In the genomic region with DNA sequence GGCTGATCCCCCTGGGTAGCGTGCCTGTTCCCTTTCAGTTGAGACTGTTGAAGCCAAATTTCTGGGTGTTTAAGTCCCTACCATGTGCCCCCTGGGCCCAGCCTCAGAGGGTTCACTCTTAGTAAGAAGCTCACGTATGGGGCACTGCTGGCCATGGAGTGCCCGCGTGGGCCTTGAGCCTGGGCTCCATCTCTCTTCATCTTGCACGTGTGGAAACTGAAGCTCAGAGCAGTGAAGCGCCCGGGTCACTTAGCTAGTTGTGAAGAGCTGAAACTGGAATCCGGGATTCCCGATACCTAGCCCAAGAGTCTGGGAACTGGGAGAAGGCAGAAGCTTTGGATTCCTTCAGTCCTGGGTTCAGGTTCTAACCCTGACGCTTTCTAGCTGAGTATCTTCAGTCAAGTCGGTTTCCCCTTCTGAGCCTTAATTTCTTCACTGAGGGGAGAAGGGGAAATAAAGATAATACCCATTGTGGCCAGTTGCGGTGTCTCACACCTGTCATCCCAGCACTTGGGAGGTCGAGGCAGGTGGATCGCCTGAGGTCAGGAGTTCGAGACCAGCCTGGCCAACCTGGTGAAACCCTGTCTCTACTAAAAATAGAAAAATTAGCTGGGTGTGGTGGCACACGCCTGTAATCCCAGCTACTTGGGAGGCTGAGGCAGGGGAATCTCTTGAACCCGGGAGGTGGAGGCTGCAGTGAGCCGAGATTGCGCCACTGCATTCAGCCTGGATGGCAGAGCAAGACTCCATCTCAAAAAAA, we compare ENCODE assay signal across 15 cellular contexts.
DNase-seq lines count a peak whose midpoint lies in the region; ATAC-seq, FAIRE-seq and TF ChIP-seq lines count a peak whose summit lies in the region.
"Had no signal": no experiment of that assay in that cellular context is flagged by ENCODE, and none has a peak within 500 bp of the region (broad histone marks: within the 10 kb centered on the region; RNA-seq: fewer than 3 reads in every experiment).

No MANE protein-coding gene starts in this region.

- peaks cover 14% of the 10 kb centered on the region for H3K4me1 Mint-ChIP-seq in stimulated activated naive CD8-positive, alpha-beta T cell treated with anti-CD3 and anti-CD28 coated beads, Interleukin-15, amount 100 ng/mL, for 72 hours

- no peak overlapping the region for H3K4me3 Mint-ChIP-seq in stimulated activated naive CD8-positive, alpha-beta T cell treated with anti-CD3 and anti-CD28 coated beads, Interleukin-15, amount 100 ng/mL, for 72 hours
- H3K4me3 Mint-ChIP-seq: effector memory CD8-positive, alpha-beta T cell; naive B cell had no signal

- TF ChIP-seq CTCF in A549 (IDR thresholded peaks at IDR 0.05), result no peak
- TF ChIP-seq CTCF in colonic mucosa (IDR thresholded peaks at IDR 0.05), result no peak
- TF ChIP-seq CTCF in osteoblast (IDR thresholded peaks at IDR 0.05; ENCODE audit: extremely low read depth, low read depth, low read length), result no peak

- no peaks in the 10 kb centered on the region for H3K27me3 ChIP-seq in colonic mucosa
- H3K27me3 ChIP-seq in osteoblast (ENCODE audit: insufficient read depth, low read length), result no peaks in the 10 kb centered on the region

- peaks cover 87% of the 10 kb centered on the region for H3K4me1 ChIP-seq in A549
- H3K4me1 ChIP-seq in colonic mucosa, result no peaks in the 10 kb centered on the region
- peaks cover 27% of the 10 kb centered on the region for H3K4me1 ChIP-seq in osteoblast (ENCODE audit: insufficient read depth, low read length)

- no peak for TF ChIP-seq EP300 in A549 (IDR thresholded peaks at IDR 0.05)
- TF ChIP-seq EP300 in Ishikawa (IDR thresholded peaks at IDR 0.05; ENCODE audit: borderline replicate concordance), result no peak

- POLR2A ChIA-PET in A549 (lab: Yijun Ruan, JAX), result interaction anchor here (0.7 to 1.0 kb wide), 2 partner anchors 45 to 92 kb away, joined by 3 to 5 read pairs; no protein-coding TSS in a partner anchor

- ATAC-seq in A549, result no peak
- no peak for ATAC-seq in stimulated activated naive CD8-positive, alpha-beta T cell treated with anti-CD3 and anti-CD28 coated beads, Interleukin-15, amount 100 ng/mL, for 72 hours
- ATAC-seq: effector memory CD8-positive, alpha-beta T cell had no signal

- H4K20me1 ChIP-seq in osteoblast (ENCODE audit: insufficient read depth, low read length), result no peaks in the 10 kb centered on the region

- no peak for FAIRE-seq in A549 (lab: Jason Lieb, UNC)

- H3K27ac Mint-ChIP-seq in stimulated activated naive CD8-positive, alpha-beta T cell treated with anti-CD3 and anti-CD28 coated beads, Interleukin-15, amount 100 ng/mL, for 72 hours, result no peak overlapping the region
- H3K27ac Mint-ChIP-seq: naive B cell had no signal

- no peak for TF ChIP-seq RAD21 in A549 (conservative IDR thresholded peaks at IDR 0.05 in 1 of 2, IDR thresholded peaks at IDR 0.05 in 1 of 2)
- TF ChIP-seq RAD21 in Ishikawa (IDR thresholded peaks at IDR 0.05; ENCODE audit: low read depth), result no peak

- no peaks in the 10 kb centered on the region for H3K36me3 ChIP-seq in colonic mucosa
- H3K36me3 ChIP-seq in osteoblast (ENCODE audit: insufficient read depth, low read length), result no peaks in the 10 kb centered on the region

- 66% methylated on average over 19 of the region's 19 CpGs for WGBS in A549 (ENCODE audit: missing lambda C conversion rate)

- intact Hi-C loops in colonic mucosa (cut with DNase I), result no loop called here

- H3K9me3 Mint-ChIP-seq in stimulated activated naive CD8-positive, alpha-beta T cell treated with anti-CD3 and anti-CD28 coated beads, Interleukin-15, amount 100 ng/mL, for 72 hours, result no peaks in the 10 kb centered on the region
- H3K9me3 Mint-ChIP-seq: effector memory CD8-positive, alpha-beta T cell; naive B cell had no signal

- H3K79me2 ChIP-seq in osteoblast (ENCODE audit: insufficient read depth, low read length), result peaks cover 5% of the 10 kb centered on the region

- H2AFZ ChIP-seq in osteoblast (ENCODE audit: low read length), result no peak overlapping the region

- no peak overlapping the region for H3K4me3 ChIP-seq in A549
- no peak overlapping the region for H3K4me3 ChIP-seq in colonic mucosa
- no peak overlapping the region for H3K4me3 ChIP-seq in osteoblast (ENCODE audit: insufficient read depth, low read length)

- no peaks in the 10 kb centered on the region for H3K9me3 ChIP-seq in A549
- no peaks in the 10 kb centered on the region for H3K9me3 ChIP-seq in colonic mucosa
- H3K9me3 ChIP-seq in osteoblast (ENCODE audit: low read depth, low read length), result no peaks in the 10 kb centered on the region

- CTCF ChIA-PET in A549 (lab: Yijun Ruan, JAX), result interaction anchor here (0.9 to 8.9 kb wide), 7 partner anchors 9 to 110 kb away, joined by 3 to 60 read pairs (median 9); no protein-coding TSS in a partner anchor

- no peak overlapping the region for H3K9ac ChIP-seq in colonic mucosa (ENCODE audit: low read depth in 2 of 2, low read length in 2 of 2)

- peaks cover 17% of the 10 kb centered on the region for H3K27me3 Mint-ChIP-seq in stimulated activated naive CD8-positive, alpha-beta T cell treated with anti-CD3 and anti-CD28 coated beads, Interleukin-15, amount 100 ng/mL, for 72 hours
- H3K27me3 Mint-ChIP-seq: effector memory CD8-positive, alpha-beta T cell had no signal

- H3K4me2 ChIP-seq in A549 (peak overlapping the region; percentile 39), osteoblast (ENCODE audit: insufficient read depth, low read length) (no peak overlapping the region)

- H3K27ac ChIP-seq in A549 (peak overlapping the region; percentile 83 to 91), colonic mucosa (peak overlapping the region; percentile 84), osteoblast (ENCODE audit: low read depth, low read length) (no peak overlapping the region)

- DNase-seq in A549 (ENCODE audit: low read depth in 1 of 2, low spot score in 1 of 2), result no peak
- DNase-seq in colonic mucosa, result no peak
- DNase-seq in osteoblast (ENCODE audit: insufficient read length, low spot score, missing footprints), result peak; percentile 42
- DNase-seq in stimulated activated naive CD8-positive, alpha-beta T cell treated with anti-CD3 and anti-CD28 coated beads, Interleukin-15, amount 100 ng/mL, for 72 hours, result no peak
- DNase-seq in amniotic stem cell (lab: John Stamatoyannopoulos, UW), result no peak
- DNase-seq in dedifferentiated amniotic fluid mesenchymal stem cell (ENCODE audit: extremely low spot score), result no peak
- no peak for DNase-seq in HuH-7.5 (ENCODE audit: low spot score)
- DNase-seq: activated CD4-positive, alpha-beta T cell treated with anti-CD3 and anti-CD28 coated beads for 48 hours; activated T-cell treated with anti-CD3 and anti-CD28 coated beads, Interleukin-2, amount 50 U/mL, for 1 hour; effector memory CD8-positive, alpha-beta T cell; left ventricle myocardium superior; MM.1S; naive B cell; NCI-H1930 had no signal

- TF ChIP-seq POLR2A in A549 (IDR thresholded peaks at IDR 0.05; ENCODE audit: low read length), result no peak

TF ChIP-seq in A549, 52 proteins besides CTCF, POLR2A, EP300 and RAD21 (continues in another document):
- TF ChIP-seq POLR2AphosphoS2 (conservative IDR thresholded peaks at IDR 0.05; ENCODE audit: low read length) (no peak), PHF8 (IDR thresholded peaks at IDR 0.05; ENCODE audit: borderline replicate concordance, low read depth) (no peak), EHMT2 (IDR thresholded peaks at IDR 0.05; ENCODE audit: low read depth) (no peak), GATA3 (IDR thresholded peaks at IDR 0.05; ENCODE audit: borderline replicate concordance) (no peak), MAZ (IDR thresholded peaks at IDR 0.05; ENCODE audit: borderline replicate concordance, low read depth, low read length) (no peak)
- TF ChIP-seq, protein P1, sequence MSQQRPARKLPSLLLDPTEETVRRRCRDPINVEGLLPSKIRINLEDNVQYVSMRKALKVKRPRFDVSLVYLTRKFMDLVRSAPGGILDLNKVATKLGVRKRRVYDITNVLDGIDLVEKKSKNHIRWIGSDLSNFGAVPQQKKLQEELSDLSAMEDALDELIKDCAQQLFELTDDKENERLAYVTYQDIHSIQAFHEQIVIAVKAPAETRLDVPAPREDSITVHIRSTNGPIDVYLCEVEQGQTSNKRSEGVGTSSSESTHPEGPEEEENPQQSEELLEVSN (IDR thresholded peaks at IDR 0.05; ENCODE audit: borderline replicate concordance, low read depth), result no peak
- TF ChIP-seq, protein P2, sequence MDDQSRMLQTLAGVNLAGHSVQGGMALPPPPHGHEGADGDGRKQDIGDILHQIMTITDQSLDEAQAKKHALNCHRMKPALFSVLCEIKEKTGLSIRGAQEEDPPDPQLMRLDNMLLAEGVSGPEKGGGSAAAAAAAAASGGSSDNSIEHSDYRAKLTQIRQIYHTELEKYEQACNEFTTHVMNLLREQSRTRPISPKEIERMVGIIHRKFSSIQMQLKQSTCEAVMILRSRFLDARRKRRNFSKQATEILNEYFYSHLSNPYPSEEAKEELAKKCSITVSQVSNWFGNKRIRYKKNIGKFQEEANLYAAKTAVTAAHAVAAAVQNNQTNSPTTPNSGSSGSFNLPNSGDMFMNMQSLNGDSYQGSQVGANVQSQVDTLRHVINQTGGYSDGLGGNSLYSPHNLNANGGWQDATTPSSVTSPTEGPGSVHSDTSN (IDR thresholded peaks at IDR 0.05), result no peak

TF ChIP-seq in Ishikawa, 13 proteins besides CTCF, POLR2A, EP300 and RAD21:
- TF ChIP-seq, protein P3, sequence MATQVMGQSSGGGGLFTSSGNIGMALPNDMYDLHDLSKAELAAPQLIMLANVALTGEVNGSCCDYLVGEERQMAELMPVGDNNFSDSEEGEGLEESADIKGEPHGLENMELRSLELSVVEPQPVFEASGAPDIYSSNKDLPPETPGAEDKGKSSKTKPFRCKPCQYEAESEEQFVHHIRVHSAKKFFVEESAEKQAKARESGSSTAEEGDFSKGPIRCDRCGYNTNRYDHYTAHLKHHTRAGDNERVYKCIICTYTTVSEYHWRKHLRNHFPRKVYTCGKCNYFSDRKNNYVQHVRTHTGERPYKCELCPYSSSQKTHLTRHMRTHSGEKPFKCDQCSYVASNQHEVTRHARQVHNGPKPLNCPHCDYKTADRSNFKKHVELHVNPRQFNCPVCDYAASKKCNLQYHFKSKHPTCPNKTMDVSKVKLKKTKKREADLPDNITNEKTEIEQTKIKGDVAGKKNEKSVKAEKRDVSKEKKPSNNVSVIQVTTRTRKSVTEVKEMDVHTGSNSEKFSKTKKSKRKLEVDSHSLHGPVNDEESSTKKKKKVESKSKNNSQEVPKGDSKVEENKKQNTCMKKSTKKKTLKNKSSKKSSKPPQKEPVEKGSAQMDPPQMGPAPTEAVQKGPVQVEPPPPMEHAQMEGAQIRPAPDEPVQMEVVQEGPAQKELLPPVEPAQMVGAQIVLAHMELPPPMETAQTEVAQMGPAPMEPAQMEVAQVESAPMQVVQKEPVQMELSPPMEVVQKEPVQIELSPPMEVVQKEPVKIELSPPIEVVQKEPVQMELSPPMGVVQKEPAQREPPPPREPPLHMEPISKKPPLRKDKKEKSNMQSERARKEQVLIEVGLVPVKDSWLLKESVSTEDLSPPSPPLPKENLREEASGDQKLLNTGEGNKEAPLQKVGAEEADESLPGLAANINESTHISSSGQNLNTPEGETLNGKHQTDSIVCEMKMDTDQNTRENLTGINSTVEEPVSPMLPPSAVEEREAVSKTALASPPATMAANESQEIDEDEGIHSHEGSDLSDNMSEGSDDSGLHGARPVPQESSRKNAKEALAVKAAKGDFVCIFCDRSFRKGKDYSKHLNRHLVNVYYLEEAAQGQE (IDR thresholded peaks at IDR 0.05; ENCODE audit: low read depth), result no peak
- TF ChIP-seq CEBPB (IDR thresholded peaks at IDR 0.05), result peak; percentile 22; the same call in 1 of the 2 replicates
TF ChIP-seq in Ishikawa: peak in this region for 1.
